26 cellular contexts compared by ENCODE assay signal in genomic region chr10:84511709-84512108, GRCh38.
"Had no signal": no experiment of that assay in that cellular context is flagged by ENCODE, and none has a peak within 500 bp of the region (broad histone marks: within the 10 kb centered on the region; RNA-seq: fewer than 3 reads in every experiment).

No MANE protein-coding gene starts in this region.

- H3K4me1 Mint-ChIP-seq: activated B cell treated with CpG ODN at 0.5 μM for 24 hours; activated CD4-positive, alpha-beta T cell treated with anti-CD3 and anti-CD28 coated beads, Interleukin-2, amount 10 ng/mL, durations not matched to agents 7 days and 5 days; activated naive CD8-positive, alpha-beta T cell treated with anti-CD3 and anti-CD28 coated beads, Interleukin-2, amount 10 ng/mL, durations not matched to agents 7 days and 5 days had no signal

- H3K4me3 ChIP-seq: adrenal gland, MG63 had no signal

- H3K27me3 ChIP-seq: adrenal gland, MG63 had no signal

- H3K27ac Mint-ChIP-seq: activated B cell treated with CpG ODN at 0.5 μM for 24 hours; activated CD4-positive, alpha-beta memory T cell treated with anti-CD3 and anti-CD28 coated beads for 36 hours; activated CD4-positive, alpha-beta T cell treated with anti-CD3 and anti-CD28 coated beads, Interleukin-2, amount 10 ng/mL, durations not matched to agents 7 days and 5 days; activated naive CD8-positive, alpha-beta T cell treated with anti-CD3 and anti-CD28 coated beads, Interleukin-2, amount 10 ng/mL, durations not matched to agents 7 days and 5 days; T-helper 1 cell treated with Interleukin-12 subunit alpha and Interleukin-12 subunit beta and Interleukin-4 antibody, amounts not matched to agents 30 μg/mL and 1 μg/mL, for 36 hours had no signal

- H3K27ac ChIP-seq: adrenal gland had no signal

- H3K4me1 ChIP-seq: adrenal gland had no signal

- H3K27me3 Mint-ChIP-seq: activated B cell treated with CpG ODN at 0.5 μM for 24 hours; activated CD4-positive, alpha-beta memory T cell treated with anti-CD3 and anti-CD28 coated beads for 36 hours; activated CD4-positive, alpha-beta T cell treated with anti-CD3 and anti-CD28 coated beads, Interleukin-2, amount 10 ng/mL, durations not matched to agents 7 days and 5 days; activated naive CD8-positive, alpha-beta T cell treated with anti-CD3 and anti-CD28 coated beads, Interleukin-2, amount 10 ng/mL, durations not matched to agents 7 days and 5 days had no signal

- H3K4me3 Mint-ChIP-seq: activated B cell treated with CpG ODN at 0.5 μM for 24 hours; activated CD4-positive, alpha-beta memory T cell treated with anti-CD3 and anti-CD28 coated beads for 36 hours; activated CD4-positive, alpha-beta T cell treated with anti-CD3 and anti-CD28 coated beads, Interleukin-2, amount 10 ng/mL, durations not matched to agents 7 days and 5 days; activated naive CD8-positive, alpha-beta T cell treated with anti-CD3 and anti-CD28 coated beads, Interleukin-2, amount 10 ng/mL, durations not matched to agents 7 days and 5 days; T-helper 1 cell treated with Interleukin-12 subunit alpha and Interleukin-12 subunit beta and Interleukin-4 antibody, amounts not matched to agents 30 μg/mL and 1 μg/mL, for 36 hours had no signal

- H3K9me3 Mint-ChIP-seq: activated B cell treated with CpG ODN at 0.5 μM for 24 hours; activated CD4-positive, alpha-beta memory T cell treated with anti-CD3 and anti-CD28 coated beads for 36 hours; activated CD4-positive, alpha-beta T cell treated with anti-CD3 and anti-CD28 coated beads, Interleukin-2, amount 10 ng/mL, durations not matched to agents 7 days and 5 days; activated naive CD8-positive, alpha-beta T cell treated with anti-CD3 and anti-CD28 coated beads, Interleukin-2, amount 10 ng/mL, durations not matched to agents 7 days and 5 days; T-helper 1 cell treated with Interleukin-12 subunit alpha and Interleukin-12 subunit beta and Interleukin-4 antibody, amounts not matched to agents 30 μg/mL and 1 μg/mL, for 36 hours had no signal

- ATAC-seq: Panc1, Right ventricle myocardium inferior had no signal

- H3K9me3 ChIP-seq: adrenal gland, MG63 had no signal

- DNase-seq: activated B cell treated with CpG ODN at 0.5 μM for 24 hours; activated CD4-positive, alpha-beta memory T cell treated with anti-CD3 and anti-CD28 coated beads for 36 hours; activated CD4-positive, alpha-beta T cell treated with anti-CD3 and anti-CD28 coated beads for 1 hour; activated CD4-positive, alpha-beta T cell treated with anti-CD3 and anti-CD28 coated beads, Interleukin-2, amount 10 ng/mL, durations not matched to agents 7 days and 5 days; activated CD8-positive, alpha-beta memory T cell treated with anti-CD3 and anti-CD28 coated beads for 24 hours; activated naive CD4-positive, alpha-beta T cell treated with anti-CD3 and anti-CD28 coated beads, Interleukin-2, amount 50 U/mL, for 16 hours; activated naive CD8-positive, alpha-beta T cell treated with anti-CD3 and anti-CD28 coated beads, Interleukin-2, amount 10 ng/mL, durations not matched to agents 7 days and 5 days; activated T-cell treated with anti-CD3 and anti-CD28 coated beads, Interleukin-2, amount 50 U/mL, for 48 hours; adrenal gland; anterior cingulate cortex; central memory CD4-positive, alpha-beta T cell; MG63; MV-4-11; NCI-H1092 treated with DMSO at 0.1 percent for 48 hours; NCI-H1417 treated with DMSO at 0.1 percent for 48 hours; NCI-H1694; NCI-H2029; NCI-H2107; NCI-H510A treated with DMSO at 0.1 percent for 48 hours; NCI-H69; NK-92 treated with Interleukin-12 subunit alpha and Interleukin-12 subunit beta, amount 100 ng/mL, for 24 hours; RPMI8226; T-helper 9 cell had no signal
